Comparison of ENCODE assay signal across 23 cellular contexts in genomic region chr20:11332376-11332775, GRCh38.
DNase-seq lines count a peak whose midpoint lies in the region; ATAC-seq lines count a peak whose summit lies in the region.
"Had no signal": no experiment of that assay in that cellular context is flagged by ENCODE, and none has a peak within 500 bp of the region (broad histone marks: within the 10 kb centered on the region; RNA-seq: fewer than 3 reads in every experiment).

No MANE protein-coding gene starts in this region.

- DNase-seq in activated naive CD8-positive, alpha-beta T cell treated with anti-CD3 and anti-CD28 coated beads for 36 hours = peak; percentile 0
- no peak for DNase-seq in activated naive CD8-positive, alpha-beta T cell treated with anti-CD3 and anti-CD28 coated beads, Interleukin-2, amount 50 U/mL, for 24 hours
- DNase-seq in astrocyte of the hippocampus (ENCODE audit: low read depth, low spot score) (peak; percentile 42), fibroblast of peridontal ligament (ENCODE audit: extremely low read depth) (peak; percentile 3), epidermal melanocyte (ENCODE audit: insufficient read length, low spot score) (no peak), DMS79 (lab: John Stamatoyannopoulos, UW) (no peak), NCI-H187 treated with DMSO at 0.1 percent for 48 hours (lab: John Stamatoyannopoulos, UW) (no peak), cerebellar nuclear complex (lab: John Stamatoyannopoulos, UW) (no peak)
- DNase-seq: ACHN; Caco-2; CD4-positive, alpha-beta memory T cell; DMS 273 treated with DMSO at 0.1 percent for 48 hours; DND-41; NCI-H1092; NCI-H1436; NCI-H2029; NCI-H2227 treated with DMSO at 0.1 percent for 48 hours; NCI-H524; NCI-H774; NK-92 treated with Interleukin-12 subunit alpha and Interleukin-12 subunit beta, amount 100 ng/mL, for 24 hours; SIG-M5; SK-N-SH had no signal

- no peak overlapping the region for H3K4me3 Mint-ChIP-seq in activated naive CD8-positive, alpha-beta T cell treated with anti-CD3 and anti-CD28 coated beads for 36 hours
- no peak overlapping the region for H3K4me3 Mint-ChIP-seq in activated naive CD8-positive, alpha-beta T cell treated with anti-CD3 and anti-CD28 coated beads, Interleukin-2, amount 50 U/mL, for 24 hours
- H3K4me3 Mint-ChIP-seq: CD4-positive, alpha-beta memory T cell had no signal

- ATAC-seq in activated naive CD8-positive, alpha-beta T cell treated with anti-CD3 and anti-CD28 coated beads, Interleukin-2, amount 50 U/mL, for 24 hours = no peak
- ATAC-seq: K562 had no signal

- no peaks in the 10 kb centered on the region for H3K27me3 Mint-ChIP-seq in activated naive CD8-positive, alpha-beta T cell treated with anti-CD3 and anti-CD28 coated beads for 36 hours
- no peaks in the 10 kb centered on the region for H3K27me3 Mint-ChIP-seq in activated naive CD8-positive, alpha-beta T cell treated with anti-CD3 and anti-CD28 coated beads, Interleukin-2, amount 50 U/mL, for 24 hours
- H3K27me3 Mint-ChIP-seq: CD4-positive, alpha-beta memory T cell had no signal

- H3K4me1 Mint-ChIP-seq in activated naive CD8-positive, alpha-beta T cell treated with anti-CD3 and anti-CD28 coated beads for 36 hours = no peaks in the 10 kb centered on the region
- H3K4me1 Mint-ChIP-seq in activated naive CD8-positive, alpha-beta T cell treated with anti-CD3 and anti-CD28 coated beads, Interleukin-2, amount 50 U/mL, for 24 hours = no peaks in the 10 kb centered on the region
- H3K4me1 Mint-ChIP-seq: CD4-positive, alpha-beta memory T cell had no signal

- H3K9me3 Mint-ChIP-seq in activated naive CD8-positive, alpha-beta T cell treated with anti-CD3 and anti-CD28 coated beads for 36 hours = peaks cover 4% of the 10 kb centered on the region
- H3K9me3 Mint-ChIP-seq in activated naive CD8-positive, alpha-beta T cell treated with anti-CD3 and anti-CD28 coated beads, Interleukin-2, amount 50 U/mL, for 24 hours = peaks cover 4% of the 10 kb centered on the region

- no peak overlapping the region for H3K27ac Mint-ChIP-seq in activated naive CD8-positive, alpha-beta T cell treated with anti-CD3 and anti-CD28 coated beads for 36 hours
- no peak overlapping the region for H3K27ac Mint-ChIP-seq in activated naive CD8-positive, alpha-beta T cell treated with anti-CD3 and anti-CD28 coated beads, Interleukin-2, amount 50 U/mL, for 24 hours
- H3K27ac Mint-ChIP-seq: CD4-positive, alpha-beta memory T cell had no signal

- H3K36me3 Mint-ChIP-seq in activated naive CD8-positive, alpha-beta T cell treated with anti-CD3 and anti-CD28 coated beads for 36 hours = no peaks in the 10 kb centered on the region
- no peaks in the 10 kb centered on the region for H3K36me3 Mint-ChIP-seq in activated naive CD8-positive, alpha-beta T cell treated with anti-CD3 and anti-CD28 coated beads, Interleukin-2, amount 50 U/mL, for 24 hours (ENCODE audit: low read depth)
- H3K36me3 Mint-ChIP-seq: CD4-positive, alpha-beta memory T cell had no signal

Comparison
In these comparisons a context has a peak if more than half of its experiments do, and no peak if none do; other contexts are left out.
1. DNase-seq: peak in activated naive CD8-positive, alpha-beta T cell treated with anti-CD3 and anti-CD28 coated beads for 36 hours (single experiment), astrocyte of the hippocampus (single experiment) and fibroblast of peridontal ligament (single experiment); none in activated naive CD8-positive, alpha-beta T cell treated with anti-CD3 and anti-CD28 coated beads, Interleukin-2, amount 50 U/mL, for 24 hours (single experiment), epidermal melanocyte (single experiment), DMS79 (single experiment), NCI-H187 treated with DMSO at 0.1 percent for 48 hours (single experiment) and cerebellar nuclear complex (0 of 2).